In the genomic region with DNA sequence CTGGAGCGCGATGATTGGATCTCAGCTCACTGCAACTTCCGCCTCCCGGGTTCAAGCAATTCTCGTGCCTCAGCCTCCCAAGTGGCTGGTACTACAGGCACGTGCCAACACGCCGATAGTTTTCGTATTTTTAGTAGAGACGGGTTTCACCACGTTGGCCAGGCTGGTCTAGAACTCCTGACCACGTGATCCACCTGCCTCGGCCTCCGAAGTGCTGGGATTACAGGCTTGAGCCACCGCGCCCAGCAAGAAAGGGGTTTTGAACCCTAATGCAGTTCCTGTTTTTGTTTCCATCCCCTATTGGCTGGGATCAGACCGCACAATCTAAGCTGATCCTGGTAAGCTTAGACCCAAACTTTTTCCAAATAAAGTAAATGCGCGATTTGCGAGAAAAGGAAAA, we compare ENCODE assay signal across 1 cellular context.
TF ChIP-seq lines count a peak whose summit lies in the region.

No MANE protein-coding gene starts in this region.

TF ChIP-seq in GM23338, 12 proteins besides CTCF, POLR2A, EP300 and RAD21 (continued from another document):
- TF ChIP-seq, protein P1, sequence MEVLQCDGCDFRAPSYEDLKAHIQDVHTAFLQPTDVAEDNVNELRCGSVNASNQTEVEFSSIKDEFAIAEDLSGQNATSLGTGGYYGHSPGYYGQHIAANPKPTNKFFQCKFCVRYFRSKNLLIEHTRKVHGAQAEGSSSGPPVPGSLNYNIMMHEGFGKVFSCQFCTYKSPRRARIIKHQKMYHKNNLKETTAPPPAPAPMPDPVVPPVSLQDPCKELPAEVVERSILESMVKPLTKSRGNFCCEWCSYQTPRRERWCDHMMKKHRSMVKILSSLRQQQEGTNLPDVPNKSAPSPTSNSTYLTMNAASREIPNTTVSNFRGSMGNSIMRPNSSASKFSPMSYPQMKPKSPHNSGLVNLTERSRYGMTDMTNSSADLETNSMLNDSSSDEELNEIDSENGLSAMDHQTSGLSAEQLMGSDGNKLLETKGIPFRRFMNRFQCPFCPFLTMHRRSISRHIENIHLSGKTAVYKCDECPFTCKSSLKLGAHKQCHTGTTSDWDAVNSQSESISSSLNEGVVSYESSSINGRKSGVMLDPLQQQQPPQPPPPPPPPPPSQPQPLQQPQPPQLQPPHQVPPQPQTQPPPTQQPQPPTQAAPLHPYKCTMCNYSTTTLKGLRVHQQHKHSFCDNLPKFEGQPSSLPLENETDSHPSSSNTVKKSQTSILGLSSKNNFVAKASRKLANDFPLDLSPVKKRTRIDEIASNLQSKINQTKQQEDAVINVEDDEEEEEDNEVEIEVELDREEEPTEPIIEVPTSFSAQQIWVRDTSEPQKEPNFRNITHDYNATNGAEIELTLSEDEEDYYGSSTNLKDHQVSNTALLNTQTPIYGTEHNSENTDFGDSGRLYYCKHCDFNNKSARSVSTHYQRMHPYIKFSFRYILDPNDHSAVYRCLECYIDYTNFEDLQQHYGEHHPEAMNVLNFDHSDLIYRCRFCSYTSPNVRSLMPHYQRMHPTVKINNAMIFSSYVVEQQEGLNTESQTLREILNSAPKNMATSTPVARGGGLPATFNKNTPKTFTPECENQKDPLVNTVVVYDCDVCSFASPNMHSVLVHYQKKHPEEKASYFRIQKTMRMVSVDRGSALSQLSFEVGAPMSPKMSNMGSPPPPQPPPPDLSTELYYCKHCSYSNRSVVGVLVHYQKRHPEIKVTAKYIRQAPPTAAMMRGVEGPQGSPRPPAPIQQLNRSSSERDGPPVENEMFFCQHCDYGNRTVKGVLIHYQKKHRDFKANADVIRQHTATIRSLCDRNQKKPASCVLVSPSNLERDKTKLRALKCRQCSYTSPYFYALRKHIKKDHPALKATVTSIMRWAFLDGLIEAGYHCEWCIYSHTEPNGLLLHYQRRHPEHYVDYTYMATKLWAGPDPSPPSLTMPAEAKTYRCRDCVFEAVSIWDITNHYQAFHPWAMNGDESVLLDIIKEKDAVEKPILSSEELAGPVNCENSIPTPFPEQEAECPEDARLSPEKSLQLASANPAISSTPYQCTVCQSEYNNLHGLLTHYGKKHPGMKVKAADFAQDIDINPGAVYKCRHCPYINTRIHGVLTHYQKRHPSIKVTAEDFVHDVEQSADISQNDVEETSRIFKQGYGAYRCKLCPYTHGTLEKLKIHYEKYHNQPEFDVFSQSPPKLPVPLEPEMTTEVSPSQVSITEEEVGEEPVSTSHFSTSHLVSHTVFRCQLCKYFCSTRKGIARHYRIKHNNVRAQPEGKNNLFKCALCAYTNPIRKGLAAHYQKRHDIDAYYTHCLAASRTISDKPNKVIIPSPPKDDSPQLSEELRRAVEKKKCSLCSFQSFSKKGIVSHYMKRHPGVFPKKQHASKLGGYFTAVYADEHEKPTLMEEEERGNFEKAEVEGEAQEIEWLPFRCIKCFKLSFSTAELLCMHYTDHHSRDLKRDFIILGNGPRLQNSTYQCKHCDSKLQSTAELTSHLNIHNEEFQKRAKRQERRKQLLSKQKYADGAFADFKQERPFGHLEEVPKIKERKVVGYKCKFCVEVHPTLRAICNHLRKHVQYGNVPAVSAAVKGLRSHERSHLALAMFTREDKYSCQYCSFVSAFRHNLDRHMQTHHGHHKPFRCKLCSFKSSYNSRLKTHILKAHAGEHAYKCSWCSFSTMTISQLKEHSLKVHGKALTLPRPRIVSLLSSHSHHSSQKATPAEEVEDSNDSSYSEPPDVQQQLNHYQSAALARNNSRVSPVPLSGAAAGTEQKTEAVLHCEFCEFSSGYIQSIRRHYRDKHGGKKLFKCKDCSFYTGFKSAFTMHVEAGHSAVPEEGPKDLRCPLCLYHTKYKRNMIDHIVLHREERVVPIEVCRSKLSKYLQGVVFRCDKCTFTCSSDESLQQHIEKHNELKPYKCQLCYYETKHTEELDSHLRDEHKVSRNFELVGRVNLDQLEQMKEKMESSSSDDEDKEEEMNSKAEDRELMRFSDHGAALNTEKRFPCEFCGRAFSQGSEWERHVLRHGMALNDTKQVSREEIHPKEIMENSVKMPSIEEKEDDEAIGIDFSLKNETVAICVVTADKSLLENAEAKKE (CRISPR knock-in tag; IDR thresholded peaks at IDR 0.05): no peak
- TF ChIP-seq EZH2 (IDR thresholded peaks at IDR 0.05; ENCODE audit: low read depth, unreplicated experiment) (no peak), STAT1 (IDR thresholded peaks at IDR 0.05; ENCODE audit: unreplicated experiment) (no peak), POLR2AphosphoS5 (IDR thresholded peaks at IDR 0.05; ENCODE audit: low read depth) (no peak)
- TF ChIP-seq, protein P2, sequence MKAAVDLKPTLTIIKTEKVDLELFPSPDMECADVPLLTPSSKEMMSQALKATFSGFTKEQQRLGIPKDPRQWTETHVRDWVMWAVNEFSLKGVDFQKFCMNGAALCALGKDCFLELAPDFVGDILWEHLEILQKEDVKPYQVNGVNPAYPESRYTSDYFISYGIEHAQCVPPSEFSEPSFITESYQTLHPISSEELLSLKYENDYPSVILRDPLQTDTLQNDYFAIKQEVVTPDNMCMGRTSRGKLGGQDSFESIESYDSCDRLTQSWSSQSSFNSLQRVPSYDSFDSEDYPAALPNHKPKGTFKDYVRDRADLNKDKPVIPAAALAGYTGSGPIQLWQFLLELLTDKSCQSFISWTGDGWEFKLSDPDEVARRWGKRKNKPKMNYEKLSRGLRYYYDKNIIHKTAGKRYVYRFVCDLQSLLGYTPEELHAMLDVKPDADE (IDR thresholded peaks at IDR 0.05): no peak
- TF ChIP-seq, protein P3, sequence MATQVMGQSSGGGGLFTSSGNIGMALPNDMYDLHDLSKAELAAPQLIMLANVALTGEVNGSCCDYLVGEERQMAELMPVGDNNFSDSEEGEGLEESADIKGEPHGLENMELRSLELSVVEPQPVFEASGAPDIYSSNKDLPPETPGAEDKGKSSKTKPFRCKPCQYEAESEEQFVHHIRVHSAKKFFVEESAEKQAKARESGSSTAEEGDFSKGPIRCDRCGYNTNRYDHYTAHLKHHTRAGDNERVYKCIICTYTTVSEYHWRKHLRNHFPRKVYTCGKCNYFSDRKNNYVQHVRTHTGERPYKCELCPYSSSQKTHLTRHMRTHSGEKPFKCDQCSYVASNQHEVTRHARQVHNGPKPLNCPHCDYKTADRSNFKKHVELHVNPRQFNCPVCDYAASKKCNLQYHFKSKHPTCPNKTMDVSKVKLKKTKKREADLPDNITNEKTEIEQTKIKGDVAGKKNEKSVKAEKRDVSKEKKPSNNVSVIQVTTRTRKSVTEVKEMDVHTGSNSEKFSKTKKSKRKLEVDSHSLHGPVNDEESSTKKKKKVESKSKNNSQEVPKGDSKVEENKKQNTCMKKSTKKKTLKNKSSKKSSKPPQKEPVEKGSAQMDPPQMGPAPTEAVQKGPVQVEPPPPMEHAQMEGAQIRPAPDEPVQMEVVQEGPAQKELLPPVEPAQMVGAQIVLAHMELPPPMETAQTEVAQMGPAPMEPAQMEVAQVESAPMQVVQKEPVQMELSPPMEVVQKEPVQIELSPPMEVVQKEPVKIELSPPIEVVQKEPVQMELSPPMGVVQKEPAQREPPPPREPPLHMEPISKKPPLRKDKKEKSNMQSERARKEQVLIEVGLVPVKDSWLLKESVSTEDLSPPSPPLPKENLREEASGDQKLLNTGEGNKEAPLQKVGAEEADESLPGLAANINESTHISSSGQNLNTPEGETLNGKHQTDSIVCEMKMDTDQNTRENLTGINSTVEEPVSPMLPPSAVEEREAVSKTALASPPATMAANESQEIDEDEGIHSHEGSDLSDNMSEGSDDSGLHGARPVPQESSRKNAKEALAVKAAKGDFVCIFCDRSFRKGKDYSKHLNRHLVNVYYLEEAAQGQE (IDR thresholded peaks at IDR 0.05; ENCODE audit: unreplicated experiment): no peak
TF ChIP-seq in GM23338: peak in this region for 0.
